In the genomic region with DNA sequence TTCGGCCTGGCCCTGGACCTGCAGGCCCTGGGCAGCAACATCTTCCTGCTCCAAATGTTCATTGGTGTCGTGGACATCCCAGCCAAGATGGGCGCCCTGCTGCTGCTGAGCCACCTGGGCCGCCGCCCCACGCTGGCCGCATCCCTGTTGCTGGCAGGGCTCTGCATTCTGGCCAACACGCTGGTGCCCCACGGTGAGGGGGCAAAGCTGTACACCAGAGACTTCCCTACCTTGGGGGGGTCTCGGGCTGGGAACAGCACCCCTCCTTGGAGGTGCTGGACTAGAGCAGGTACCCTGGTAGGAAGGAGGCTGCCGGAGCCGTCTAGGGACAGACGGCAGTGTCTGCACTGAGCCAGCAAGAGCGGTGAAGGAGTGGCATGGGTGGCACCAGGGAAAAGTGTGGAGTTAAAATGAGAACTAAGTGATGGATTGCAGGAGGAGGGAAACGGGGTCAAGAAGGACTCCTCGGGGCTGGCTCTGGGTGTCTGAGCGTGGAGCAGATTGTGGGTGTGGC, we compare ENCODE assay signal across 1 cellular context.
TF ChIP-seq lines count a peak whose summit lies in the region.

No MANE protein-coding gene starts in this region.

TF ChIP-seq in IMR-90, 13 proteins besides CTCF, POLR2A, EP300 and RAD21 (continued from another document):
- TF ChIP-seq, protein P1, sequence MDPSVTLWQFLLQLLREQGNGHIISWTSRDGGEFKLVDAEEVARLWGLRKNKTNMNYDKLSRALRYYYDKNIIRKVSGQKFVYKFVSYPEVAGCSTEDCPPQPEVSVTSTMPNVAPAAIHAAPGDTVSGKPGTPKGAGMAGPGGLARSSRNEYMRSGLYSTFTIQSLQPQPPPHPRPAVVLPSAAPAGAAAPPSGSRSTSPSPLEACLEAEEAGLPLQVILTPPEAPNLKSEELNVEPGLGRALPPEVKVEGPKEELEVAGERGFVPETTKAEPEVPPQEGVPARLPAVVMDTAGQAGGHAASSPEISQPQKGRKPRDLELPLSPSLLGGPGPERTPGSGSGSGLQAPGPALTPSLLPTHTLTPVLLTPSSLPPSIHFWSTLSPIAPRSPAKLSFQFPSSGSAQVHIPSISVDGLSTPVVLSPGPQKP (IDR thresholded peaks at IDR 0.05; ENCODE audit: borderline replicate concordance, low read depth, low read length), result no peak
- TF ChIP-seq SMC3 (IDR thresholded peaks at IDR 0.05; ENCODE audit: low read depth, low read length) (no peak), FOS (IDR thresholded peaks at IDR 0.05; ENCODE audit: low read depth, low read length) (no peak), RCOR1 (IDR thresholded peaks at IDR 0.05; ENCODE audit: insufficient replicate concordance, low read length) (no peak), MXI1 (IDR thresholded peaks at IDR 0.05; ENCODE audit: borderline replicate concordance, low read depth, low read length) (no peak)
- TF ChIP-seq, protein P2, sequence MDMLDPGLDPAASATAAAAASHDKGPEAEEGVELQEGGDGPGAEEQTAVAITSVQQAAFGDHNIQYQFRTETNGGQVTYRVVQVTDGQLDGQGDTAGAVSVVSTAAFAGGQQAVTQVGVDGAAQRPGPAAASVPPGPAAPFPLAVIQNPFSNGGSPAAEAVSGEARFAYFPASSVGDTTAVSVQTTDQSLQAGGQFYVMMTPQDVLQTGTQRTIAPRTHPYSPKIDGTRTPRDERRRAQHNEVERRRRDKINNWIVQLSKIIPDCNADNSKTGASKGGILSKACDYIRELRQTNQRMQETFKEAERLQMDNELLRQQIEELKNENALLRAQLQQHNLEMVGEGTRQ (IDR thresholded peaks at IDR 0.05; ENCODE audit: low read depth, low read length), result no peak
